In genomic region chr3:192831111-192831644, GRCh38 we compare ENCODE assay signal across 8 cellular contexts.
A peak's percentile ranks its signal among the peaks of the same experiment; 100 is the strongest.
DNase-seq lines count a peak whose midpoint lies in the region; ATAC-seq, FAIRE-seq and TF ChIP-seq lines count a peak whose summit lies in the region.

No MANE protein-coding gene starts in this region.

- H3K79me2 ChIP-seq in GM23248 (ENCODE audit: insufficient read depth) (peaks cover 64% of the 10 kb centered on the region), keratinocyte (ENCODE audit: control insufficient read depth, insufficient read depth, low read length) (peaks cover 20% of the 10 kb centered on the region), OCI-LY7 (ENCODE audit: insufficient read depth, low read depth, low read length) (no peaks in the 10 kb centered on the region)

- intact Hi-C loops in OCI-LY7 (cut with micrococcal nuclease; ENCODE audit: unreplicated experiment) = no loop called here

- DNase-seq in GM12864 (ENCODE audit: low read depth) (no peak), GM23248 (peak; percentile 95), keratinocyte (ENCODE audit: low read depth, low spot score) (no peak), endothelial cell (ENCODE audit: low spot score) (no peak), OCI-LY7 (ENCODE audit: low spot score) (no peak), UCSD-AML1 (lab: John Stamatoyannopoulos, UW; ENCODE audit: unreplicated experiment) (no peak)

- TF ChIP-seq CTCF in GM12864 (IDR thresholded peaks at IDR 0.05; ENCODE audit: low read depth, low read length, missing control alignments) (no peak), keratinocyte (optimal IDR thresholded peaks at IDR 0.05 in 1 of 3, IDR thresholded peaks at IDR 0.05 in 1 of 3, conservative IDR thresholded peaks at IDR 0.05 in 1 of 3; ENCODE audit: extremely low read depth in 1 of 3, insufficient read depth in 2 of 3, low read length in 3 of 3) (no peak), endothelial cell (IDR thresholded peaks at IDR 0.05; ENCODE audit: unreplicated experiment) (no peak), OCI-LY7 (conservative IDR thresholded peaks at IDR 0.05; ENCODE audit: low read length) (no peak)

- dilution Hi-C loops in keratinocyte (cut with MboI; ENCODE audit: extremely low pct_ligation_motif_present, low sequenced_read_pairs) = no loop called here

- H3K4me1 Mint-ChIP-seq in endothelial cell (ENCODE audit: unreplicated experiment) = peaks cover 5% of the 10 kb centered on the region

- peaks cover 3% of the 10 kb centered on the region for H3K27me3 Mint-ChIP-seq in endothelial cell (ENCODE audit: unreplicated experiment)

- H3K9me3 Mint-ChIP-seq in endothelial cell (ENCODE audit: unreplicated experiment) = no peaks in the 10 kb centered on the region

- BruUV-seq in OCI-LY7 (replicated peaks; lab: Mats Ljungman, UMichigan) = no TSS peak

- H4K20me1 ChIP-seq in GM23248 (ENCODE audit: insufficient read depth) (no peaks in the 10 kb centered on the region), keratinocyte (ENCODE audit: control insufficient read depth, extremely low read depth, insufficient read depth, low read length) (no peaks in the 10 kb centered on the region), OCI-LY7 (ENCODE audit: insufficient read depth, low read length) (no peaks in the 10 kb centered on the region)

- H3K36me3 ChIP-seq in GM23248 (ENCODE audit: low read depth) (no peaks in the 10 kb centered on the region), keratinocyte (ENCODE audit: control insufficient read depth in 2 of 2, extremely low read depth in 1 of 2, insufficient read depth in 2 of 2, low read length in 2 of 2) (no peaks in the 10 kb centered on the region), OCI-LY7 (ENCODE audit: insufficient read depth, low read length) (no peaks in the 10 kb centered on the region)

- no peak overlapping the region for H2AFZ ChIP-seq in GM23248
- H2AFZ ChIP-seq in keratinocyte (ENCODE audit: control insufficient read depth, low read length) = no peak overlapping the region
- H2AFZ ChIP-seq in OCI-LY7 (ENCODE audit: low read length) = no peak overlapping the region

- no peaks in the 10 kb centered on the region for H3K9me2 ChIP-seq in GM23248 (ENCODE audit: insufficient read depth)
- H3K9me2 ChIP-seq in OCI-LY7 (ENCODE audit: insufficient read depth, low read length) = no peaks in the 10 kb centered on the region

- H3K4me2 ChIP-seq in GM23248 (ENCODE audit: unreplicated experiment) = peak overlapping the region; percentile 69
- H3K4me2 ChIP-seq in keratinocyte (ENCODE audit: control insufficient read depth, extremely low read depth, insufficient read depth, low read depth, low read length) = peak overlapping the region; percentile 9
- no peak overlapping the region for H3K4me2 ChIP-seq in OCI-LY7 (ENCODE audit: low read length)

- H3K4me1 ChIP-seq in GM23248 (ENCODE audit: insufficient read depth) (peaks cover 57% of the 10 kb centered on the region), keratinocyte (ENCODE audit: control insufficient read depth, extremely low read depth, insufficient read depth, low read length) (peaks cover 26% of the 10 kb centered on the region), OCI-LY7 (ENCODE audit: insufficient read depth, low read length, poor library complexity, severe bottlenecking) (peaks cover under 1% of the 10 kb centered on the region)

- H3K4me3 ChIP-seq in GM12864 (ENCODE audit: low read depth, low read length) (peak overlapping the region; percentile 2; the same call in 1 of the 2 replicates), GM23248 (peak overlapping the region; percentile 17), keratinocyte (ENCODE audit: control insufficient read depth in 2 of 3, extremely low read depth in 1 of 3, insufficient read depth in 2 of 3, low read depth in 1 of 3, low read length in 3 of 3) (no peak overlapping the region), OCI-LY7 (ENCODE audit: low read depth, low read length, poor library complexity, severe bottlenecking) (no peak overlapping the region)

- 30 to 33% methylated on average over 6 of the region's 6 CpGs for WGBS in GM23248 (ENCODE audit: low coverage in 1 of 2, low lambda C conversion rate in 2 of 2, missing lambda C conversion rate in 2 of 2), 2 experiments

- POLR2A ChIA-PET in OCI-LY7 (lab: Charles Lee) = no interaction called here

- no peak for FAIRE-seq in keratinocyte (lab: Jason Lieb, UNC)

- in situ Hi-C loops in GM23248 (cut with MboI) = no loop called here

- H3K27ac Mint-ChIP-seq in endothelial cell (ENCODE audit: unreplicated experiment) = no peak overlapping the region

- H3K9me3 ChIP-seq in GM23248 (ENCODE audit: low read depth) = no peaks in the 10 kb centered on the region
- H3K9me3 ChIP-seq in keratinocyte (ENCODE audit: control insufficient read depth, low read depth, low read length) = no peaks in the 10 kb centered on the region
- H3K9me3 ChIP-seq in OCI-LY7 (ENCODE audit: low read length) = no peaks in the 10 kb centered on the region

- H3K27ac ChIP-seq in GM23248 (peak overlapping the region; percentile 85), keratinocyte (ENCODE audit: control insufficient read depth, insufficient read depth, low read length) (peak overlapping the region; percentile 68), OCI-LY7 (ENCODE audit: low read depth, low read length, poor library complexity, severe bottlenecking) (no peak overlapping the region)

- CTCF ChIA-PET in OCI-LY7 (lab: Charles Lee; ENCODE audit: unreplicated experiment) = no interaction called here

- no peaks in the 10 kb centered on the region for H3K36me3 Mint-ChIP-seq in endothelial cell (ENCODE audit: low read depth, unreplicated experiment)

- no peak for TF ChIP-seq POLR2A in GM18505 (IDR thresholded peaks at IDR 0.05; ENCODE audit: borderline replicate concordance, extremely low read depth, insufficient read depth, insufficient read length)

- ATAC-seq in SK-N-SH treated with all-trans-retinoic acid at 6 μM for 48 hours (peak; percentile 69), GM18505 (IDR thresholded peaks at IDR 0.05; ENCODE audit: unreplicated experiment) (no peak)

- H3K9ac ChIP-seq in GM23248 = peak overlapping the region; percentile 62
- H3K9ac ChIP-seq in keratinocyte (ENCODE audit: control insufficient read depth, extremely low read depth, insufficient read depth, low read length) = no peak overlapping the region

- H3F3A ChIP-seq in GM23248 (ENCODE audit: insufficient read depth) = peaks cover 66% of the 10 kb centered on the region

- no peak overlapping the region for H3K4me3 Mint-ChIP-seq in endothelial cell (ENCODE audit: unreplicated experiment)

- H3K27me3 ChIP-seq in GM23248 (replicated peaks; ENCODE audit: insufficient read depth) (no peaks in the 10 kb centered on the region), keratinocyte (ENCODE audit: control insufficient read depth, extremely low read depth, insufficient read depth, low read length) (no peaks in the 10 kb centered on the region)

- H3K9me1 ChIP-seq in keratinocyte (ENCODE audit: control insufficient read depth, extremely low read depth, insufficient read depth, low read length) = no peaks in the 10 kb centered on the region

TF ChIP-seq in SK-N-SH treated with all-trans-retinoic acid at 6 μM for 48 hours, 23 proteins besides CTCF, POLR2A, EP300 and RAD21:
- no peak for TF ChIP-seq RARB (CRISPR knock-in tag; IDR thresholded peaks at IDR 0.05)
- no peak for TF ChIP-seq BACH2 (CRISPR knock-in tag; IDR thresholded peaks at IDR 0.05; ENCODE audit: borderline replicate concordance)
- no peak for TF ChIP-seq ZFP30 (CRISPR knock-in tag; IDR thresholded peaks at IDR 0.05)
- no peak for TF ChIP-seq ARNTL (CRISPR knock-in tag; IDR thresholded peaks at IDR 0.05; ENCODE audit: borderline replicate concordance, low read depth)
- TF ChIP-seq PPARA (CRISPR knock-in tag; IDR thresholded peaks at IDR 0.05; ENCODE audit: borderline replicate concordance) = no peak
- TF ChIP-seq OSR1 (CRISPR knock-in tag; IDR thresholded peaks at IDR 0.05) = no peak
- no peak for TF ChIP-seq ZC3H10 (CRISPR knock-in tag; IDR thresholded peaks at IDR 0.05)
- peak; percentile 55; the same call in 1 of the 2 replicates for TF ChIP-seq CREB5 (CRISPR knock-in tag; IDR thresholded peaks at IDR 0.05; ENCODE audit: low read depth)
- TF ChIP-seq TOX (CRISPR knock-in tag; IDR thresholded peaks at IDR 0.05; ENCODE audit: borderline replicate concordance) = no peak
- peak; percentile 49 for TF ChIP-seq ISL1 (CRISPR knock-in tag; IDR thresholded peaks at IDR 0.05)
- TF ChIP-seq ESRRG (CRISPR knock-in tag; IDR thresholded peaks at IDR 0.05) = no peak

Comparison
In these comparisons a context has a peak if more than half of its experiments do, and no peak if none do; other contexts are left out.
1. H3K4me3 ChIP-seq: peak in GM12864 (single experiment) and GM23248 (single experiment); none in keratinocyte (0 of 3) and OCI-LY7 (single experiment).